ENCODE assay signal across 19 cellular contexts in the genomic region with DNA sequence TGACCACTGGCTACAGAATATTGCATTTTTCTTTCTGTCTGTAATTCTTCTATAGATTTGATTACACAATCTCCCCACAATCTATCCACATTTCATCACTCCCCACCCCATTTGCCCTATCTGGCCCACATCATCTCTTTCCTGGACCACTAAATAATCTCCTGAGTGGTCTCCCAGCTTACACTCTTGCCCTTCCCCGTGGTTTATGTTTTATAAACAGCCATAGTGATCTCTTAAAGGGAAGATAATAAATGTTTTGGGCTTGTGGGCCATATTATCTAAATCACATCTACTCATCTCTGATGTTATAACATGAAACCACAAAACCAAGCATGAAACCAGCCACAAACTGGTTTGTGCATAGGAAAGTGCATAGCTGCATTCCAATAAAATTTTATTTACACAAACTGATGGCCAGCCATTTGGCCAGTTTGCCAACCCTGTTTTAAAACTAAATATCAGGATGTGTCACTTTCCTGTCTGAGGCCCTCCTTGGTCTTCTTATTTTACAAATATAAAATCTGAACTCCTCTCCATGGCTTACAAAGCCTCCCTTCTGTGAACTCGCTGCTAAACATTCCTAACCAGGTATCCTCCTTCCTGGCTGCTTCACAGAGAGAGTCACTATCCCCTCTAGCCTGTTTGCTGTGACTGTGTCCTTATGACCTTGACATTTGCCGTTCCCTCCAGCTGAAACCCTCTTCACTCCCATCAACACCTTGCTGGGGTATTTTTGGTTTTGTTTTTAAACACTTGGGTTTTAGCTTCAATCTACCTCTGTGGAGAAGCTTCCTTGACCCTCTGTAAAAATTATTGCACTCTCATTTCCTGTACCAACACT.
DNase-seq lines count a peak whose midpoint lies in the region; ATAC-seq and TF ChIP-seq lines count a peak whose summit lies in the region.
"Had no signal": no experiment of that assay in that cellular context is flagged by ENCODE, and none has a peak within 500 bp of the region (broad histone marks: within the 10 kb centered on the region; RNA-seq: fewer than 3 reads in every experiment).

No MANE protein-coding gene starts in this region.

- H2BK5ac ChIP-seq in mesendoderm (ENCODE audit: low read length) = no peak overlapping the region

- DNase-seq in HS-5 (ENCODE audit: low read depth) (peak; percentile 23), amniotic epithelial cell (ENCODE audit: low read depth) (peak; percentile 80), mesendoderm (peak; percentile 16), GM13976 (ENCODE audit: low spot score) (no peak), Kasumi-1 (lab: John Stamatoyannopoulos, UW) (no peak)
- DNase-seq: activated CD4-positive, CD25-positive, alpha-beta regulatory T cell; activated naive CD4-positive, alpha-beta T cell treated with Interleukin-2 at 50 U/mL for 16 hours; DMS53; endodermal cell; MM.1S; NCI-H2081; NCI-H526; stimulated activated naive CD4-positive, alpha-beta T cell; T-cell; upper lobe of left lung had no signal

- H4K5ac ChIP-seq in mesendoderm (ENCODE audit: low read length) = no peak overlapping the region

- ATAC-seq in HG03280 (IDR thresholded peaks at IDR 0.05; ENCODE audit: unreplicated experiment) (no peak), GM21786 (IDR thresholded peaks at IDR 0.05; ENCODE audit: unreplicated experiment) (no peak)
- ATAC-seq: T-cell had no signal

- H2AK5ac ChIP-seq in mesendoderm (ENCODE audit: low read length) = no peak overlapping the region

- H3K79me2 ChIP-seq in mesendoderm (ENCODE audit: control insufficient read depth, insufficient read depth, low read length) = no peaks in the 10 kb centered on the region

- H3K9ac ChIP-seq in mesendoderm (ENCODE audit: low read length) = no peak overlapping the region
- H3K9ac ChIP-seq: BLaER1 had no signal

- H3K36me3 ChIP-seq in mesendoderm (ENCODE audit: control insufficient read depth, insufficient read depth, low read length) = no peaks in the 10 kb centered on the region
- H3K36me3 ChIP-seq: BLaER1, upper lobe of left lung had no signal

- no peak overlapping the region for H3K18ac ChIP-seq in mesendoderm (ENCODE audit: low read length)

- H3K56ac ChIP-seq in mesendoderm (ENCODE audit: low read length) = no peak overlapping the region

- H3K27ac ChIP-seq in C4-2B = peak overlapping the region; percentile 73; the same call in 1 of the 2 replicates
- no peak overlapping the region for H3K27ac ChIP-seq in mesendoderm (ENCODE audit: low read depth, low read length)
- H3K27ac ChIP-seq: BLaER1, upper lobe of left lung had no signal

- no CpG with 5 or more reads among the region's 3 CpGs for WGBS in mesendoderm (ENCODE audit: extremely low coverage, insufficient coverage, low lambda C conversion rate)

- no peak overlapping the region for H3K4me3 ChIP-seq in mesendoderm (ENCODE audit: low read length)
- H3K4me3 ChIP-seq: BLaER1, upper lobe of left lung had no signal

- H3K79me1 ChIP-seq in mesendoderm (ENCODE audit: low read length) = peaks cover 1% of the 10 kb centered on the region

- TF ChIP-seq CTCF in C4-2B (conservative IDR thresholded peaks at IDR 0.05) = no peak
- no peak for TF ChIP-seq CTCF in GM13976 (IDR thresholded peaks at IDR 0.05; ENCODE audit: borderline replicate concordance, control extremely low read depth, extremely low read depth, insufficient read depth, missing control alignments)

- H2BK15ac ChIP-seq in mesendoderm (replicated peaks; ENCODE audit: low read depth) = no peak overlapping the region

- H3K4me2 ChIP-seq in mesendoderm (ENCODE audit: low read length) = no peak overlapping the region
- H3K4me2 ChIP-seq: BLaER1 had no signal

- no peak overlapping the region for H3K4ac ChIP-seq in mesendoderm (ENCODE audit: low read depth, low read length)

- H3K4me1 ChIP-seq in mesendoderm (ENCODE audit: control insufficient read depth, low read depth, low read length) = no peaks in the 10 kb centered on the region
- H3K4me1 ChIP-seq: BLaER1, upper lobe of left lung had no signal

- H2BK120ac ChIP-seq in mesendoderm (ENCODE audit: low read depth, low read length) = no peak overlapping the region

- in situ Hi-C loops in GM13976 (cut with MboI; ENCODE audit: low sequenced_read_pairs, unreplicated experiment) = no loop called here

- no peaks in the 10 kb centered on the region for H3K27me3 ChIP-seq in mesendoderm (ENCODE audit: insufficient read depth, low read length, poor library complexity)
- H3K27me3 ChIP-seq: BLaER1, upper lobe of left lung had no signal

- no peak overlapping the region for H3K23ac ChIP-seq in mesendoderm (ENCODE audit: low read length)

- H4K8ac ChIP-seq in mesendoderm (ENCODE audit: low read depth, low read length) = no peak overlapping the region

Comparison
In these comparisons a context has a peak if more than half of its experiments do, and no peak if none do; other contexts are left out.
1. DNase-seq: peak in HS-5 (single experiment), amniotic epithelial cell (single experiment) and mesendoderm (single experiment); none in GM13976 (single experiment) and Kasumi-1 (0 of 2).